In the genomic region with DNA sequence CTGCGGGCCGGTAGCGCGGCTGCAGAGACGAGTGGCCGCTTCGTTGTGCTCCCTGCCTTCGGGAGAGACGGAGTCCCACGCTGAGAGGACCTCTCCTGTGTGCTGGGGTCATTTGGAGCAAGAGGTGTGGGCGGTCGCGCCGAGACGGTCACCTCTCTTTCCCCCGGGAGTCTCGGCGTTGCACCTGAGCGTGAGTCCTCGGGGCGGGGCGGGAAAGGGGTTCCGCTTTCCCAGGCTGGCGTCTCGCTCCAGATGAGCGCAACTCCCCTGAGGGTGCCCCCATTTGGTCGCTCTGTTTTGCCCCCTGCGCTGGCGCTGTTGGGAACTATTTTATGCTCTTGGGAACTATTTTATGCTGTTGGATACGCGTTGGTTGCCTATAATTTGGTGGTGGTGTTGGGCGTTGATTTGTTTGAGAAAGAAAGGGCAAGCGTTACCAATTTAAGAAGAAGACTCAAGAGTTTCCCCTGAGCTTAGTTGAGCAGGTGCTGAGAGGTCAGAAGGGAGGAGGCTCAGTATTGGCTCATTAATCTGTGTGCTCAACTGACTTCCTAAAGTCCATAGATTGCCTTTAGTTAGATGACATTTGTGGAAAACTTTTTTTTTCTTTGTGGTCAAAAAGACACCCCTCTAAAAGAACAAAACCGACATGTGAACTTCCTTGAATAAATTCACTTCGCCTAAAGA, we compare ENCODE assay signal across 8 cellular contexts. TPM values are rescaled to one million over a fixed set of nuclear protein-coding genes. Genes with fewer than 3 reads are reported as not detected.
DNase-seq lines count a peak whose midpoint lies in the region; ATAC-seq and TF ChIP-seq lines count a peak whose summit lies in the region.

No MANE protein-coding gene starts in this region.

- intact Hi-C loops in Calu3 (cut with micrococcal nuclease; ENCODE audit: unreplicated experiment) = loop anchor here (1.0 kb wide), 1 partner anchor 74 kb away; no protein-coding TSS in a partner anchor

- peak overlapping the region; percentile 40 for H3K9ac ChIP-seq in smooth muscle cell (ENCODE audit: low read depth)

- DNase-seq in Calu3 = peak; percentile 67
- DNase-seq in KG1 (lab: John Stamatoyannopoulos, UW) = peak; percentile 29
- peak; percentile 18 for DNase-seq in SKM-1 treated with dmso at 0.1 percent for 144 hours (lab: John Stamatoyannopoulos, UW; ENCODE audit: unreplicated experiment)
- no peak for DNase-seq in brain microvascular endothelial cell
- peak; percentile 7 for DNase-seq in iris pigment epithelial cell (ENCODE audit: low read depth)
- DNase-seq in smooth muscle cell (lab: John Stamatoyannopoulos, UW; ENCODE audit: unreplicated experiment) = no peak

- no peaks in the 10 kb centered on the region for H4K20me1 ChIP-seq in smooth muscle cell (ENCODE audit: low read depth)

- H3K27ac ChIP-seq in brain microvascular endothelial cell = no peak overlapping the region
- H3K27ac ChIP-seq in smooth muscle cell (ENCODE audit: low read depth) = peak overlapping the region; percentile 37

- peak overlapping the region; percentile 89 for H3K27ac Mint-ChIP-seq in Calu3 (ENCODE audit: unreplicated experiment)

- no peaks in the 10 kb centered on the region for H3K79me2 ChIP-seq in smooth muscle cell (ENCODE audit: low read depth)

- no peaks in the 10 kb centered on the region for H3K9me3 Mint-ChIP-seq in Calu3 (ENCODE audit: low read depth, unreplicated experiment)

- peaks cover 5% of the 10 kb centered on the region for H3F3A ChIP-seq in smooth muscle cell (ENCODE audit: low read depth)

- BruUV-seq in Calu3 (replicated peaks; lab: Mats Ljungman, UMichigan) = no TSS peak

- H3K27me3 Mint-ChIP-seq in Calu3 (ENCODE audit: unreplicated experiment) = no peaks in the 10 kb centered on the region

- in situ Hi-C loops in brain microvascular endothelial cell (cut with HindIII; ENCODE audit: low pct_ligation_motif_present, low sequenced_read_pairs) = no loop called here

- no peak overlapping the region for H3K4me3 Mint-ChIP-seq in Calu3 (ENCODE audit: low read depth, unreplicated experiment)

- H3K27me3 ChIP-seq in brain microvascular endothelial cell (replicated peaks) (no peaks in the 10 kb centered on the region), smooth muscle cell (ENCODE audit: low read depth) (no peaks in the 10 kb centered on the region)

- no peak for TF ChIP-seq CTCF in Calu3 (IDR thresholded peaks at IDR 0.05; ENCODE audit: unreplicated experiment)
- TF ChIP-seq CTCF in brain microvascular endothelial cell (IDR thresholded peaks at IDR 0.05; ENCODE audit: low read depth, low read length, missing control alignments) = no peak
- no peak for TF ChIP-seq CTCF in smooth muscle cell (IDR thresholded peaks at IDR 0.05; ENCODE audit: borderline replicate concordance, insufficient read depth, poor library complexity, severe bottlenecking)

- no peaks in the 10 kb centered on the region for H3K36me3 ChIP-seq in brain microvascular endothelial cell (replicated peaks)
- no peaks in the 10 kb centered on the region for H3K36me3 ChIP-seq in smooth muscle cell (ENCODE audit: low read depth)

- no peaks in the 10 kb centered on the region for H3K4me1 ChIP-seq in smooth muscle cell (ENCODE audit: low read depth)

- CTCF ChIA-PET in Calu3 (lab: Charles Lee) = no interaction called here

- peak overlapping the region; percentile 93 for H3K4me2 ChIP-seq in smooth muscle cell

- peak; percentile 23 for ATAC-seq in GM21390 (IDR thresholded peaks at IDR 0.05; ENCODE audit: unreplicated experiment)
- ATAC-seq in HG03565 (IDR thresholded peaks at IDR 0.05; ENCODE audit: unreplicated experiment) = no peak

- 4% methylated on average over 34 of the region's 35 CpGs for WGBS in smooth muscle cell (ENCODE audit: low lambda C conversion rate)

- H3K4me3 ChIP-seq in brain microvascular endothelial cell (ENCODE audit: low read depth, low read length) (peak overlapping the region; percentile 94), smooth muscle cell (peak overlapping the region; percentile 93)

- no peaks in the 10 kb centered on the region for H3K9me3 ChIP-seq in smooth muscle cell (replicated peaks; ENCODE audit: low read depth)

- peak overlapping the region; percentile 79 for H2AFZ ChIP-seq in smooth muscle cell (ENCODE audit: low read depth)

- H3K4me1 Mint-ChIP-seq in Calu3 (ENCODE audit: low read depth, unreplicated experiment) = peaks cover 15% of the 10 kb centered on the region

- peaks cover 31% of the 10 kb centered on the region for H3K36me3 Mint-ChIP-seq in Calu3 (ENCODE audit: insufficient read depth, unreplicated experiment)

RNA-seq across cellular contexts. Expression of a gene that starts 0.7 kb away (rescaled TPM):
- total RNA-seq in Calu3 (2022) (42.5 and 42.9 TPM in 2 replicates), smooth muscle cell (3.9 and 4.6 TPM in 2 replicates)
- polyA plus RNA-seq in smooth muscle cell = 0.98 and 1.5 TPM in 2 replicates

Comparison
In these comparisons a context has a peak if more than half of its experiments do, and no peak if none do; other contexts are left out.
1. DNase-seq: peak in Calu3 (single experiment), KG1 (single experiment), SKM-1 treated with dmso at 0.1 percent for 144 hours (single experiment) and iris pigment epithelial cell (single experiment); none in brain microvascular endothelial cell (single experiment) and smooth muscle cell (single experiment).